Comparison of ENCODE assay signal across 13 cellular contexts in the genomic region with DNA sequence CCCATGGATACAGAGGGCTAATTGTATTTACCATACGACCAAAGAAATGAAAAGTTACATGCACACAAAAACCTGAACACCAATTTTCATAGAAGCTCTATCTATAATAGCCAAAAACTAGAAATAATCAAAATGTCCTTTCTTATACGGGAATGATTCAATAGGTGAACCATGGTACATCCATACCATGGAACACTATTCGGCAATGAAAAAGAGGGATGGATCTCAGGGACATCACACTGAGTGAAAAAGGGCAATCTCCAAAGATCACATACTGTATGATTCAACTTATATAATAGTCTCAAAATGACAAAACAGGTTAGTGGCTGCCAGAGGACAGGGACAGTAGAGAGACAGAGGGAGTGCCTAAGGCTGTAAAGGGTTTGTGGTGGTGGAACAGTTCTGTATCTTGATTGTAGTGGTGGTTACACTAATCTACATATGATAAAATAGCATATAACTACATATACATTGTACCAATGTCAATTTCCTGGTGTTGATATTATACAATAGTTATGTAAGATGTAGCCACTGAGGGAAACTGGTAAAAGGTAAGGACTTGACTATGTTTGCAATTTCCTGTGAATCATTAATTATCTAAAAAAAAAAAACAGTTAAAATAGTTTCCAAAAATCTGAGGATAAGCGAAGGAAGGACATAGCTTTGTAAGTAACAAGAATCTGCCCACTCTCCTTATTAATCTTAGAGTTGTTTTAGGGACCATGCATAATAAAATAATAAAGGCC. TPM values are rescaled to one million over a fixed set of nuclear protein-coding genes. Genes with fewer than 3 reads are reported as not detected.
DNase-seq lines count a peak whose midpoint lies in the region; ATAC-seq and TF ChIP-seq lines count a peak whose summit lies in the region.
"Had no signal": no experiment of that assay in that cellular context is flagged by ENCODE, and none has a peak within 500 bp of the region (broad histone marks: within the 10 kb centered on the region; RNA-seq: fewer than 3 reads in every experiment).

No MANE protein-coding gene starts in this region.

- H3K36me3 ChIP-seq in upper lobe of right lung (no peaks in the 10 kb centered on the region), HAP-1 (replicated peaks) (no peaks in the 10 kb centered on the region)
- H3K36me3 ChIP-seq: ascending aorta, left ventricle myocardium inferior, sigmoid colon had no signal

- H3K36me3 Mint-ChIP-seq in activated naive CD4-positive, alpha-beta T cell treated with anti-CD3 and anti-CD28 coated beads, Interleukin-2, amount 50 U/mL, for 24 hours: peaks cover 9% of the 10 kb centered on the region
- H3K36me3 Mint-ChIP-seq in activated CD8-positive, alpha-beta T cell treated with anti-CD3 and anti-CD28 coated beads, Interleukin-2, amount 10 ng/mL, durations not matched to agents 7 days and 5 days (ENCODE audit: low read depth): peaks cover 45% of the 10 kb centered on the region
- H3K36me3 Mint-ChIP-seq in immature natural killer cell: peaks cover 0 to 3% (median 3%) of the 10 kb centered on the region in 3 donors

- peak overlapping the region; percentile 56 for H3K27ac Mint-ChIP-seq in activated naive CD4-positive, alpha-beta T cell treated with anti-CD3 and anti-CD28 coated beads, Interleukin-2, amount 50 U/mL, for 24 hours
- peak overlapping the region; percentile 15 for H3K27ac Mint-ChIP-seq in activated CD8-positive, alpha-beta T cell treated with anti-CD3 and anti-CD28 coated beads, Interleukin-2, amount 10 ng/mL, durations not matched to agents 7 days and 5 days
- peak overlapping the region; percentile 4 to 67 (median 36) for H3K27ac Mint-ChIP-seq in immature natural killer cell

- ATAC-seq in activated CD8-positive, alpha-beta T cell treated with anti-CD3 and anti-CD28 coated beads, Interleukin-2, amount 10 ng/mL, durations not matched to agents 7 days and 5 days: no peak
- ATAC-seq in upper lobe of right lung (no peak), HG03469 (IDR thresholded peaks at IDR 0.05; ENCODE audit: unreplicated experiment) (no peak), HG02973 (IDR thresholded peaks at IDR 0.05; ENCODE audit: unreplicated experiment) (no peak)

- peaks cover 38% of the 10 kb centered on the region for H3K4me1 ChIP-seq in upper lobe of right lung
- H3K4me1 ChIP-seq in HAP-1: peaks cover 16% of the 10 kb centered on the region

- peaks cover 62% of the 10 kb centered on the region for H3K4me1 Mint-ChIP-seq in activated naive CD4-positive, alpha-beta T cell treated with anti-CD3 and anti-CD28 coated beads, Interleukin-2, amount 50 U/mL, for 24 hours
- H3K4me1 Mint-ChIP-seq in activated CD8-positive, alpha-beta T cell treated with anti-CD3 and anti-CD28 coated beads, Interleukin-2, amount 10 ng/mL, durations not matched to agents 7 days and 5 days (ENCODE audit: low read depth): peaks cover 53% of the 10 kb centered on the region
- H3K4me1 Mint-ChIP-seq in immature natural killer cell: peaks cover 69 to 92% of the 10 kb centered on the region in 2 donors

- no peak for DNase-seq in activated naive CD4-positive, alpha-beta T cell (lab: John Stamatoyannopoulos, UW)
- DNase-seq in activated CD8-positive, alpha-beta T cell treated with anti-CD3 and anti-CD28 coated beads, Interleukin-2, amount 10 ng/mL, durations not matched to agents 7 days and 5 days: no peak
- DNase-seq in immature natural killer cell: no peak
- DNase-seq in upper lobe of right lung: no peak
- no peak for DNase-seq in HAP-1 (ENCODE audit: low spot score in 2 of 2)
- DNase-seq: foreskin fibroblast, left ventricle myocardium inferior, NCI-H1694 treated with DMSO at 0.1 percent for 48 hours, sigmoid colon had no signal

- CTCF ChIA-PET in activated CD8-positive, alpha-beta T cell treated with anti-CD3 and anti-CD28 coated beads, Interleukin-2, amount 10 ng/mL, durations not matched to agents 7 days and 5 days (lab: Charles Lee): interaction anchor here (0.7 kb wide), 1 partner anchor 9 kb away, joined by 3 read pairs; no protein-coding TSS in a partner anchor

- H3K9me3 Mint-ChIP-seq in activated naive CD4-positive, alpha-beta T cell treated with anti-CD3 and anti-CD28 coated beads, Interleukin-2, amount 50 U/mL, for 24 hours: no peaks in the 10 kb centered on the region
- H3K9me3 Mint-ChIP-seq in activated CD8-positive, alpha-beta T cell treated with anti-CD3 and anti-CD28 coated beads, Interleukin-2, amount 10 ng/mL, durations not matched to agents 7 days and 5 days (ENCODE audit: insufficient read depth): no peaks in the 10 kb centered on the region
- no peaks in the 10 kb centered on the region for H3K9me3 Mint-ChIP-seq in immature natural killer cell

- no peaks in the 10 kb centered on the region for H3K27me3 ChIP-seq in upper lobe of right lung
- H3K27me3 ChIP-seq in HAP-1 (ENCODE audit: low read depth): no peaks in the 10 kb centered on the region
- H3K27me3 ChIP-seq: ascending aorta, sigmoid colon had no signal

- no peak for TF ChIP-seq CTCF in upper lobe of right lung (IDR thresholded peaks at IDR 0.05)

- in situ Hi-C loops in HAP-1 (cut with MboI; ENCODE audit: low sequenced_read_pairs): no loop called here

- H3K9me3 ChIP-seq in upper lobe of right lung (no peaks in the 10 kb centered on the region), HAP-1 (no peaks in the 10 kb centered on the region)
- H3K9me3 ChIP-seq: ascending aorta, left ventricle myocardium inferior, sigmoid colon had no signal

- POLR2A ChIA-PET in activated CD8-positive, alpha-beta T cell treated with anti-CD3 and anti-CD28 coated beads, Interleukin-2, amount 10 ng/mL, durations not matched to agents 7 days and 5 days (lab: Charles Lee): no interaction called here

- peak overlapping the region; percentile 6 for H3K4me3 ChIP-seq in upper lobe of right lung
- H3K4me3 ChIP-seq in HAP-1: no peak overlapping the region

- peak overlapping the region; percentile 72 for H3K4me3 Mint-ChIP-seq in activated naive CD4-positive, alpha-beta T cell treated with anti-CD3 and anti-CD28 coated beads, Interleukin-2, amount 50 U/mL, for 24 hours
- H3K4me3 Mint-ChIP-seq in activated CD8-positive, alpha-beta T cell treated with anti-CD3 and anti-CD28 coated beads, Interleukin-2, amount 10 ng/mL, durations not matched to agents 7 days and 5 days: peak overlapping the region; percentile 98
- peak overlapping the region; percentile 24 to 99 (median 44) for H3K4me3 Mint-ChIP-seq in immature natural killer cell

- H3K27me3 Mint-ChIP-seq in activated naive CD4-positive, alpha-beta T cell treated with anti-CD3 and anti-CD28 coated beads, Interleukin-2, amount 50 U/mL, for 24 hours: no peaks in the 10 kb centered on the region
- no peaks in the 10 kb centered on the region for H3K27me3 Mint-ChIP-seq in activated CD8-positive, alpha-beta T cell treated with anti-CD3 and anti-CD28 coated beads, Interleukin-2, amount 10 ng/mL, durations not matched to agents 7 days and 5 days (ENCODE audit: low read depth)
- peaks cover 5 to 12% (median 6%) of the 10 kb centered on the region in 3 donors for H3K27me3 Mint-ChIP-seq in immature natural killer cell (ENCODE audit: low read depth in 3 of 3)

- intact Hi-C loops in upper lobe of right lung (cut with DNase I): no loop called here

- no peak overlapping the region for H3K27ac ChIP-seq in upper lobe of right lung
- H3K27ac ChIP-seq: ascending aorta had no signal

RNA-seq across cellular contexts. Expression of a gene that starts 3.7 kb away (rescaled TPM):
- 10 to 100 TPM; 27.3 to 29.9 TPM for total RNA-seq in activated CD8-positive, alpha-beta T cell treated with anti-CD3 and anti-CD28 coated beads, Interleukin-2, amount 10 ng/mL, durations not matched to agents 7 days and 5 days
- polyA plus RNA-seq in immature natural killer cell: 10 to 100 TPM; 26.4 to 30.6 (median 30.2) TPM
- 23.2 TPM for total RNA-seq in upper lobe of right lung

RNA-seq across cellular contexts. Expression of a gene that starts 49.3 kb away (rescaled TPM):
- total RNA-seq in activated CD8-positive, alpha-beta T cell treated with anti-CD3 and anti-CD28 coated beads, Interleukin-2, amount 10 ng/mL, durations not matched to agents 7 days and 5 days: 10 to 100 TPM; 24.8 to 25.2 TPM
- 10 to 100 TPM; 18.5 to 37.6 (median 28.1) TPM for polyA plus RNA-seq in immature natural killer cell
- 18.9 TPM for total RNA-seq in upper lobe of right lung

Comparison
In these comparisons a context has a peak if more than half of its experiments do, and no peak if none do; other contexts are left out.
1. H3K4me3 Mint-ChIP-seq: peak in every context shown above with its lines; median percentile 98 in activated CD8-positive, alpha-beta T cell treated with anti-CD3 and anti-CD28 coated beads, Interleukin-2, amount 10 ng/mL, durations not matched to agents 7 days and 5 days; 72 in activated naive CD4-positive, alpha-beta T cell treated with anti-CD3 and anti-CD28 coated beads, Interleukin-2, amount 50 U/mL, for 24 hours; 44 in immature natural killer cell.